8 cellular contexts compared by ENCODE assay signal in the genomic region with DNA sequence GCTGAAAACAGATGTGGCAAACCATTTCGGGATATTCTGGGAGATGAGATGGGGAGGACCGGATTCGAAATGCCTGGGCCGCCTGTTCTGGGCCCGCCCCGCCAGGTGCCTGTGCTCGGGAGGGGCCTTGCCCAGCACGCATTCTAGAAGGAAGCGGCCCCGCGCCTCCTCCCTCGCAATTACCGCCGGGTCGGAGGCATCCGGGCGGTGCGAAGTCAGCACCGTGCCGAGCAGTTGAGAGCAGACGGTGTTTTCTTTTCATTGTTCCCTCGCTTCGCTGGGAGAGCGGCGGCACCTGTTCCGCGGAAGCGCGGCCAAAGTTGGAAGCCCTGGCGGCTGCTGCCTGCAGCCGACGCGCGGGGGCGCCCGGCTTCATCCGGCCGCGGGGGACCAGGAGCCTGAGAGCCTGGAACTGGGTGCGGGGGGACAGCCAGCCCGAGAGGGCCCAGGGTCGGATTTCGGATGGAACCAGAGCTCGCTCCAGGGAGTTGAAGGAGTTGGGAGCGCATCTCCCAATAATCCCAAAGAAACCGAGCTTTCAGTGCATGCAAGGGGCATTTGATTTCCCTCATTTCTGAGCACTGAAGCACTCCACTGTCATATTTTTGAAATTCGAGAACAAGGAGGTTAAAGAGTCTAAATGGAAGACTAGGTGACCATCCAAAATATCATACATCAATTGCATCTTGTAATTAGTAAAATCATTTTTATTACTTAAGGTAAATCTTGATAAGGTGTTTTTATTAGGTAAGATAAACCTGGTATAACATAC.
DNase-seq lines count a peak whose midpoint lies in the region; ATAC-seq and TF ChIP-seq lines count a peak whose summit lies in the region.

No MANE protein-coding gene starts in this region.

- H3K27me3 Mint-ChIP-seq in activated CD4-positive, alpha-beta memory T cell treated with anti-CD3 and anti-CD28 coated beads, Interleukin-2, amount 10 ng/mL, durations not matched to agents 7 days and 5 days = peaks cover 11% of the 10 kb centered on the region
- H3K27me3 Mint-ChIP-seq in neural crest cell (ENCODE audit: low read depth) = peaks cover 44% of the 10 kb centered on the region

- TF ChIP-seq CTCF in fibroblast of the aortic adventitia (IDR thresholded peaks at IDR 0.05; ENCODE audit: insufficient read depth, low read length) (peak; percentile 56), neural crest cell (conservative IDR thresholded peaks at IDR 0.05) (peak; percentile 72)

- H3K27ac Mint-ChIP-seq in activated CD4-positive, alpha-beta memory T cell treated with anti-CD3 and anti-CD28 coated beads, Interleukin-2, amount 10 ng/mL, durations not matched to agents 7 days and 5 days = no peak overlapping the region
- no peak overlapping the region for H3K27ac Mint-ChIP-seq in neural crest cell (ENCODE audit: unreplicated experiment)

- H3K4me3 ChIP-seq in fibroblast of the aortic adventitia (ENCODE audit: low read depth, low read length) = peak overlapping the region; percentile 35

- no peaks in the 10 kb centered on the region for H3K9me3 Mint-ChIP-seq in activated CD4-positive, alpha-beta memory T cell treated with anti-CD3 and anti-CD28 coated beads, Interleukin-2, amount 10 ng/mL, durations not matched to agents 7 days and 5 days
- no peaks in the 10 kb centered on the region for H3K9me3 Mint-ChIP-seq in neural crest cell

- H3K4me1 Mint-ChIP-seq in activated CD4-positive, alpha-beta memory T cell treated with anti-CD3 and anti-CD28 coated beads, Interleukin-2, amount 10 ng/mL, durations not matched to agents 7 days and 5 days = no peaks in the 10 kb centered on the region
- no peaks in the 10 kb centered on the region for H3K4me1 Mint-ChIP-seq in neural crest cell

- DNase-seq in ELF-1 (ENCODE audit: low read depth, low spot score) (peak; percentile 86), LoVo (ENCODE audit: low spot score) (peak; percentile 14), fibroblast of the aortic adventitia (ENCODE audit: low read depth) (no peak), neural crest cell (ENCODE audit: low read depth, low spot score) (peak; percentile 50), cortex of kidney (lab: John Stamatoyannopoulos, UW) (no peak)
- DNase-seq in activated CD4-positive, alpha-beta memory T cell treated with anti-CD3 and anti-CD28 coated beads, Interleukin-2, amount 10 ng/mL, durations not matched to agents 7 days and 5 days = peak; percentile 23

- ATAC-seq in HG02970 (IDR thresholded peaks at IDR 0.05; ENCODE audit: low FRiP score, unreplicated experiment) (no peak), GM19328 (IDR thresholded peaks at IDR 0.05; ENCODE audit: unreplicated experiment) (no peak)

- H3K36me3 Mint-ChIP-seq in activated CD4-positive, alpha-beta memory T cell treated with anti-CD3 and anti-CD28 coated beads, Interleukin-2, amount 10 ng/mL, durations not matched to agents 7 days and 5 days (ENCODE audit: low read depth) = no peaks in the 10 kb centered on the region
- peaks cover 2% of the 10 kb centered on the region for H3K36me3 Mint-ChIP-seq in neural crest cell (ENCODE audit: low read depth)

- POLR2A ChIA-PET in activated CD4-positive, alpha-beta memory T cell treated with anti-CD3 and anti-CD28 coated beads, Interleukin-2, amount 10 ng/mL, durations not matched to agents 7 days and 5 days (lab: Charles Lee) = no interaction called here

- CTCF ChIA-PET in activated CD4-positive, alpha-beta memory T cell treated with anti-CD3 and anti-CD28 coated beads, Interleukin-2, amount 10 ng/mL, durations not matched to agents 7 days and 5 days (lab: Charles Lee) = no interaction called here

- H3K4me3 Mint-ChIP-seq in activated CD4-positive, alpha-beta memory T cell treated with anti-CD3 and anti-CD28 coated beads, Interleukin-2, amount 10 ng/mL, durations not matched to agents 7 days and 5 days = no peak overlapping the region
- H3K4me3 Mint-ChIP-seq in neural crest cell = peak overlapping the region; percentile 22

Comparison
In these comparisons a context has a peak if more than half of its experiments do, and no peak if none do; other contexts are left out.
1. DNase-seq: peak in ELF-1 (single experiment), LoVo (single experiment), activated CD4-positive, alpha-beta memory T cell treated with anti-CD3 and anti-CD28 coated beads, Interleukin-2, amount 10 ng/mL, durations not matched to agents 7 days and 5 days (single experiment) and neural crest cell (single experiment); none in fibroblast of the aortic adventitia (single experiment) and cortex of kidney (single experiment).